In genomic region chr5:156753846-156754245, GRCh38 we compare ENCODE assay signal across 18 cellular contexts.
DNase-seq lines count a peak whose midpoint lies in the region; ATAC-seq and TF ChIP-seq lines count a peak whose summit lies in the region.
"Had no signal": no experiment of that assay in that cellular context is flagged by ENCODE, and none has a peak within 500 bp of the region (broad histone marks: within the 10 kb centered on the region; RNA-seq: fewer than 3 reads in every experiment).

No MANE protein-coding gene starts in this region.

- H3K27me3 Mint-ChIP-seq in T-cell (no peaks in the 10 kb centered on the region), Caco-2 (ENCODE audit: insufficient read depth, unreplicated experiment) (no peaks in the 10 kb centered on the region)
- H3K27me3 Mint-ChIP-seq in activated T-cell treated with anti-CD3 and anti-CD28 coated beads, Interleukin-2, amount 50 U/mL, for 72 hours (ENCODE audit: low read depth) = no peaks in the 10 kb centered on the region
- no peaks in the 10 kb centered on the region for H3K27me3 Mint-ChIP-seq in naive thymus-derived CD4-positive, alpha-beta T cell

- intact Hi-C loops in naive thymus-derived CD4-positive, alpha-beta T cell (cut with micrococcal nuclease) = no loop called here
- intact Hi-C loops in Caco-2 (cut with micrococcal nuclease; ENCODE audit: unreplicated experiment) = no loop called here

- no peak overlapping the region for H3K9ac ChIP-seq in neuronal stem cell (ENCODE audit: low read depth, low read length, poor library complexity)

- H3K4me3 ChIP-seq in naive thymus-derived CD4-positive, alpha-beta T cell (ENCODE audit: low read length) = no peak overlapping the region
- no peak overlapping the region for H3K4me3 ChIP-seq in neuronal stem cell (ENCODE audit: low read length in 2 of 2)
- no peak overlapping the region for H3K4me3 ChIP-seq in Caco-2 (ENCODE audit: low read depth, low read length)
- H3K4me3 ChIP-seq: GM12878 had no signal

- no peak overlapping the region for H3K4me2 ChIP-seq in neuronal stem cell (ENCODE audit: insufficient read depth, low read length, poor library complexity, severe bottlenecking)

- H3K9me3 Mint-ChIP-seq in T-cell (no peaks in the 10 kb centered on the region), Caco-2 (ENCODE audit: unreplicated experiment) (no peaks in the 10 kb centered on the region)
- H3K9me3 Mint-ChIP-seq in activated T-cell treated with anti-CD3 and anti-CD28 coated beads, Interleukin-2, amount 50 U/mL, for 72 hours = no peaks in the 10 kb centered on the region
- peaks cover 0 to 4% (median 0%) of the 10 kb centered on the region in 11 donors for H3K9me3 Mint-ChIP-seq in naive thymus-derived CD4-positive, alpha-beta T cell
- H3K9me3 Mint-ChIP-seq: H9 had no signal

- H3K79me1 ChIP-seq in neuronal stem cell (ENCODE audit: low read depth, low read length) = no peaks in the 10 kb centered on the region

- no peaks in the 10 kb centered on the region for H3K36me3 ChIP-seq in naive thymus-derived CD4-positive, alpha-beta T cell (ENCODE audit: control insufficient read depth in 2 of 3, insufficient read depth in 3 of 3, low read length in 3 of 3)
- no peaks in the 10 kb centered on the region for H3K36me3 ChIP-seq in neuronal stem cell (replicated peaks in 1 of 2; ENCODE audit: control insufficient read depth in 2 of 2, insufficient read depth in 2 of 2, low read length in 2 of 2)
- H3K36me3 ChIP-seq in Caco-2 (ENCODE audit: control insufficient read depth, insufficient read depth, low read length) = no peaks in the 10 kb centered on the region

- H3K27ac ChIP-seq in naive thymus-derived CD4-positive, alpha-beta T cell (ENCODE audit: low read depth, low read length) = no peak overlapping the region
- H3K27ac ChIP-seq in neuronal stem cell (replicated peaks; ENCODE audit: low read length) = no peak overlapping the region

- no peak overlapping the region for H3K23ac ChIP-seq in neuronal stem cell (ENCODE audit: low read depth, low read length, poor library complexity)

- no peak overlapping the region for H2BK5ac ChIP-seq in neuronal stem cell (ENCODE audit: low read length)

- H3K36me3 Mint-ChIP-seq in T-cell = no peaks in the 10 kb centered on the region
- peaks cover 0 to 2% of the 10 kb centered on the region in 2 donors for H3K36me3 Mint-ChIP-seq in activated T-cell treated with anti-CD3 and anti-CD28 coated beads, Interleukin-2, amount 50 U/mL, for 72 hours (ENCODE audit: insufficient read depth in 2 of 2)
- peaks cover 0 to 10% (median 0%) of the 10 kb centered on the region in 5 donors for H3K36me3 Mint-ChIP-seq in naive thymus-derived CD4-positive, alpha-beta T cell
- H3K36me3 Mint-ChIP-seq in Caco-2 (ENCODE audit: insufficient read depth, unreplicated experiment) = no peaks in the 10 kb centered on the region

- no peak for ATAC-seq in T-cell (replicated peaks in 1 of 4)
- ATAC-seq in activated T-cell treated with anti-CD3 and anti-CD28 coated beads, Interleukin-2, amount 50 U/mL, for 72 hours (replicated peaks in 1 of 2) = peak; percentile 82
- no peak for ATAC-seq in naive thymus-derived CD4-positive, alpha-beta T cell
- ATAC-seq: GM12878 had no signal

- H2BK120ac ChIP-seq in neuronal stem cell (ENCODE audit: low read depth, low read length) = no peak overlapping the region

- H3K18ac ChIP-seq in neuronal stem cell (ENCODE audit: low read length) = no peak overlapping the region

- no peaks in the 10 kb centered on the region for H3K27me3 ChIP-seq in naive thymus-derived CD4-positive, alpha-beta T cell (ENCODE audit: control insufficient read depth in 2 of 2, insufficient read depth in 2 of 2, low read length in 2 of 2)
- H3K27me3 ChIP-seq in neuronal stem cell (ENCODE audit: control insufficient read depth in 3 of 3, insufficient read depth in 3 of 3, low read depth in 1 of 3, low read length in 3 of 3) (no peaks in the 10 kb centered on the region), Caco-2 (replicated peaks; ENCODE audit: control insufficient read depth, insufficient read depth, low read length) (no peaks in the 10 kb centered on the region)

- H4K91ac ChIP-seq in neuronal stem cell (ENCODE audit: low read depth, low read length, poor library complexity) = no peak overlapping the region

- no peak overlapping the region for H2BK12ac ChIP-seq in neuronal stem cell (ENCODE audit: low read length)

- POLR2A ChIA-PET in T-cell (lab: Charles Lee) = no interaction called here
- POLR2A ChIA-PET in naive thymus-derived CD4-positive, alpha-beta T cell (lab: Charles Lee) = interaction anchor here (0.8 kb wide), 1 partner anchor 108 kb away, joined by 3 read pairs; no protein-coding TSS in a partner anchor
- POLR2A ChIA-PET in Caco-2 (lab: Charles Lee) = no interaction called here

- peak; percentile 62 for DNase-seq in activated CD8-positive, alpha-beta memory T cell treated with anti-CD3 and anti-CD28 coated beads for 24 hours
- no peak for DNase-seq in activated CD8-positive, alpha-beta memory T cell treated with anti-CD3 and anti-CD28 coated beads, Interleukin-2, amount 50 U/mL, for 4 hours
- DNase-seq in T-cell (no peak), neuronal stem cell (ENCODE audit: low spot score) (no peak), Caco-2 (no peak)
- peak; percentile 4 to 21 for DNase-seq in activated T-cell treated with anti-CD3 and anti-CD28 coated beads, Interleukin-2, amount 50 U/mL, for 72 hours
- no peak for DNase-seq in naive thymus-derived CD4-positive, alpha-beta T cell
- DNase-seq: AML-193; Calu3; DMS79; H9; KG1; NCI-H1092; NCI-H226; NCI-H526 treated with DMSO at 0.1 percent for 48 hours; NK-92 treated with Interleukin-12 subunit alpha and Interleukin-12 subunit beta, amount 100 ng/mL, for 24 hours; OCI-M1 had no signal

- H2AK5ac ChIP-seq in neuronal stem cell (ENCODE audit: low read depth, low read length) = no peak overlapping the region

- no peak for TF ChIP-seq CTCF in Caco-2 (IDR thresholded peaks at IDR 0.05; ENCODE audit: insufficient read depth in 1 of 2, low read depth in 1 of 2, low read length in 1 of 2, severe bottlenecking in 1 of 2, unreplicated experiment in 1 of 2)

- H2BK15ac ChIP-seq in neuronal stem cell (ENCODE audit: low read length) = no peak overlapping the region

- no TSS peak for BruUV-seq in Caco-2 (replicated peaks; lab: Mats Ljungman, UMichigan)

- H2AFZ ChIP-seq in neuronal stem cell (ENCODE audit: low read length) = no peak overlapping the region

- H3K14ac ChIP-seq in neuronal stem cell (ENCODE audit: low read length) = no peak overlapping the region

- H3K9me3 ChIP-seq in naive thymus-derived CD4-positive, alpha-beta T cell (ENCODE audit: control insufficient read depth in 2 of 3, low read length in 3 of 3) = no peaks in the 10 kb centered on the region
- H3K9me3 ChIP-seq in neuronal stem cell (replicated peaks in 1 of 2; ENCODE audit: control insufficient read depth in 2 of 2, insufficient read depth in 1 of 2, low read depth in 1 of 2, low read length in 2 of 2) (no peaks in the 10 kb centered on the region), Caco-2 (no peaks in the 10 kb centered on the region)

- H3K4me3 Mint-ChIP-seq in T-cell = no peak overlapping the region
- peak overlapping the region; percentile 14 to 42 for H3K4me3 Mint-ChIP-seq in activated T-cell treated with anti-CD3 and anti-CD28 coated beads, Interleukin-2, amount 50 U/mL, for 72 hours
- H3K4me3 Mint-ChIP-seq in naive thymus-derived CD4-positive, alpha-beta T cell = peak overlapping the region in 2 of 10 donors; percentile 26 to 55
- H3K4me3 Mint-ChIP-seq in Caco-2 (ENCODE audit: unreplicated experiment) = no peak overlapping the region
- H3K4me3 Mint-ChIP-seq: H9 had no signal

- WGBS in neuronal stem cell (ENCODE audit: extremely low coverage in 2 of 2, insufficient read length in 2 of 2, insufficient replicate concordance in 1 of 2), 2 donors = no CpG with 5 or more reads among the region's 3 CpGs

- peaks cover 9 to 12% (median 11%) of the 10 kb centered on the region in 3 donors for H3K4me1 Mint-ChIP-seq in T-cell
- H3K4me1 Mint-ChIP-seq in activated T-cell treated with anti-CD3 and anti-CD28 coated beads, Interleukin-2, amount 50 U/mL, for 72 hours (ENCODE audit: low read depth) = peaks cover 29% of the 10 kb centered on the region
- peaks cover 6 to 24% (median 11%) of the 10 kb centered on the region in 7 donors for H3K4me1 Mint-ChIP-seq in naive thymus-derived CD4-positive, alpha-beta T cell
- H3K4me1 Mint-ChIP-seq in Caco-2 (ENCODE audit: low read depth, unreplicated experiment) = no peaks in the 10 kb centered on the region

- peaks cover 0 to 4% of the 10 kb centered on the region in 2 donors for H3K4me1 ChIP-seq in naive thymus-derived CD4-positive, alpha-beta T cell (ENCODE audit: control insufficient read depth in 2 of 2, insufficient read depth in 2 of 2, low read length in 2 of 2)
- H3K4me1 ChIP-seq in neuronal stem cell (ENCODE audit: control insufficient read depth in 2 of 2, insufficient read depth in 1 of 2, low read depth in 1 of 2, low read length in 2 of 2) = no peaks in the 10 kb centered on the region
- no peaks in the 10 kb centered on the region for H3K4me1 ChIP-seq in Caco-2

- H3K4ac ChIP-seq in neuronal stem cell (ENCODE audit: low read length) = no peak overlapping the region

- peak overlapping the region; percentile 50 to 56 for H3K27ac Mint-ChIP-seq in T-cell
- H3K27ac Mint-ChIP-seq in activated T-cell treated with anti-CD3 and anti-CD28 coated beads, Interleukin-2, amount 50 U/mL, for 72 hours = peak overlapping the region; percentile 94
- H3K27ac Mint-ChIP-seq in naive thymus-derived CD4-positive, alpha-beta T cell = peak overlapping the region in 6 of 9 donors; percentile 8 to 85 (median 48)
- H3K27ac Mint-ChIP-seq in Caco-2 (ENCODE audit: unreplicated experiment) = no peak overlapping the region

- CTCF ChIA-PET in T-cell (lab: Charles Lee) = interaction anchor here in 1 of 2 donors (0.5 kb wide), 1 partner anchor 11 kb away, joined by 9 read pairs; no protein-coding TSS in a partner anchor
- CTCF ChIA-PET in naive thymus-derived CD4-positive, alpha-beta T cell (lab: Charles Lee) = no interaction called here
- CTCF ChIA-PET in Caco-2 (lab: Charles Lee) = no interaction called here

- no peak overlapping the region for H4K8ac ChIP-seq in neuronal stem cell (ENCODE audit: low read depth, low read length)

Comparison
In these comparisons a context has a peak if more than half of its experiments do, and no peak if none do; other contexts are left out.
1. DNase-seq: peak in activated CD8-positive, alpha-beta memory T cell treated with anti-CD3 and anti-CD28 coated beads for 24 hours (single experiment) and activated T-cell treated with anti-CD3 and anti-CD28 coated beads, Interleukin-2, amount 50 U/mL, for 72 hours (2 of 2); none in activated CD8-positive, alpha-beta memory T cell treated with anti-CD3 and anti-CD28 coated beads, Interleukin-2, amount 50 U/mL, for 4 hours (single experiment), T-cell (0 of 34), naive thymus-derived CD4-positive, alpha-beta T cell (0 of 9), neuronal stem cell (single experiment) and Caco-2 (0 of 2).
2. ATAC-seq: peak in activated T-cell treated with anti-CD3 and anti-CD28 coated beads, Interleukin-2, amount 50 U/mL, for 72 hours (2 of 2); none in T-cell (0 of 4) and naive thymus-derived CD4-positive, alpha-beta T cell (single experiment).
3. H3K4me3 Mint-ChIP-seq: peak in activated T-cell treated with anti-CD3 and anti-CD28 coated beads, Interleukin-2, amount 50 U/mL, for 72 hours (2 of 2); none in T-cell (0 of 3) and Caco-2 (single experiment).